ENCODE assay signal across 8 cellular contexts in the genomic region with DNA sequence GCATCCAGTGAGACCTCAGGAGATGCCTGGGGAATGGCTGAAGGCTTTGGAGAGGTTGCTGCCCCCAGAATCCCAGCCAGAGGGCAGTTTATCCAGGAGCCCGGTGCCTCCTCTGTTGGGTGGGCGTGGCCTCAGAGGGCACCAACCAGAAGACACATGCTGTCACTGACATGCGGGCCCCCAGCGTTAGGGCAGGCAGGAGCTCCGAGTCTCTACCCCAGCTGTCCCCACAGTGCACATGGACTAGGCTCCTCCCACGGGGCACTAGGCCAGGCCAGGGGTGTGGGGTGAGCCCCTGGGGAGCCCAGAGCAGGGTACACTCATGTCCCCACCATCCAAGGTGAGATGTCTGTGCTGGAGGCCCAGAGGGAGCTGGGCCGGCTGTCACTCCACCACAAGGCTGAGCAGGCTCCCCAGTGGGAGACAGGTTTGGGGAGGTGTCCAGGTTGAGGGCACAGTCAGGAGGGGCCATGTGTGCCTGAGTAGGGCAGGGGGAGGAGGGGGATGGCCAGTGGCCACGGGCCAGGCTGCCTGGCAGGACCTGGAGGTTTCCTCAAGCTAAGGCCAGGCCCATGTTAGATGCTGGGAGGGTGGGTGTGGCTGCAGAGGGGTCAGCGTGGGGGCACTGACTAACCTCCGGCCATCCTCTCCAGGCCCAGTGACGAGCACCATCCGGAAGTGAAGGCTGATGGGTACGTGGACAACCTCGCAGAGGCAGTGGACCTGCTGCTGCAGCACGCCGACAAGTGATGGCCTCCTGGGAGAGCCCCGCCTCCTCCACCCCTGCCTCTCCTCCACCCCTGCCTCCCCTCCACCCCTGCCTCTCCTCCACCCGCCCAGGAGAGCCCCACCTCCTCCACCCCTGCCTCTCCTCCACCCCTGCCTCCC.
A peak's percentile ranks its signal among the peaks of the same experiment; 100 is the strongest.
DNase-seq lines count a peak whose midpoint lies in the region; ATAC-seq and TF ChIP-seq lines count a peak whose summit lies in the region.

No MANE protein-coding gene starts in this region.

- peak overlapping the region; percentile 77 to 92 (median 88) for H3K27ac Mint-ChIP-seq in CD4-positive, alpha-beta memory T cell
- H3K27ac Mint-ChIP-seq in naive thymus-derived CD4-positive, alpha-beta T cell = peak overlapping the region; percentile 5 to 88 (median 83)

- POLR2A ChIA-PET in CD4-positive, alpha-beta memory T cell (lab: Charles Lee; ENCODE audit: partially characterized antibody) = interaction anchor here (1.1 to 2.8 kb wide), 11 partner anchors 8 to 128 kb away, joined by 3 to 16 read pairs (median 7); no protein-coding TSS in a partner anchor
- POLR2A ChIA-PET in naive thymus-derived CD4-positive, alpha-beta T cell (lab: Charles Lee) = interaction anchor here (2.1 kb wide), 1 partner anchor 129 kb away, joined by 9 read pairs; no protein-coding TSS in a partner anchor

- H3K4me1 Mint-ChIP-seq in CD4-positive, alpha-beta memory T cell = peaks cover 19 to 55% (median 34%) of the 10 kb centered on the region in 4 donors
- peaks cover 0 to 40% (median 30%) of the 10 kb centered on the region in 7 donors for H3K4me1 Mint-ChIP-seq in naive thymus-derived CD4-positive, alpha-beta T cell

- H3K27me3 Mint-ChIP-seq in CD4-positive, alpha-beta memory T cell = no peaks in the 10 kb centered on the region
- peaks cover 0 to 5% (median 0%) of the 10 kb centered on the region in 5 donors for H3K27me3 Mint-ChIP-seq in naive thymus-derived CD4-positive, alpha-beta T cell

- H3K4me3 ChIP-seq in CD4-positive, alpha-beta memory T cell (ENCODE audit: low read length in 2 of 2) = no peak overlapping the region
- no peak overlapping the region for H3K4me3 ChIP-seq in brain microvascular endothelial cell (ENCODE audit: low read depth, low read length)
- H3K4me3 ChIP-seq in naive thymus-derived CD4-positive, alpha-beta T cell (ENCODE audit: low read length) = no peak overlapping the region
- H3K4me3 ChIP-seq in suprapubic skin = no peak overlapping the region

- no peaks in the 10 kb centered on the region for H3K27me3 ChIP-seq in CD4-positive, alpha-beta memory T cell (ENCODE audit: insufficient read depth, low read length)
- H3K27me3 ChIP-seq in brain microvascular endothelial cell (replicated peaks) (no peaks in the 10 kb centered on the region), suprapubic skin (no peaks in the 10 kb centered on the region)
- no peaks in the 10 kb centered on the region for H3K27me3 ChIP-seq in naive thymus-derived CD4-positive, alpha-beta T cell (ENCODE audit: control insufficient read depth in 2 of 2, insufficient read depth in 2 of 2, low read length in 2 of 2)

- H3K36me3 Mint-ChIP-seq in CD4-positive, alpha-beta memory T cell = peaks cover 8 to 9% of the 10 kb centered on the region in 2 donors
- peaks cover 0 to 8% (median 0%) of the 10 kb centered on the region in 5 donors for H3K36me3 Mint-ChIP-seq in naive thymus-derived CD4-positive, alpha-beta T cell

- H3K4me3 Mint-ChIP-seq in CD4-positive, alpha-beta memory T cell = peak overlapping the region in 5 of 8 donors; percentile 59 to 80 (median 75)
- H3K4me3 Mint-ChIP-seq in naive thymus-derived CD4-positive, alpha-beta T cell = peak overlapping the region in 5 of 10 donors; percentile 29 to 62 (median 48)

- no peaks in the 10 kb centered on the region for H3K9me3 ChIP-seq in CD4-positive, alpha-beta memory T cell (ENCODE audit: control insufficient read depth in 1 of 2, low read length in 2 of 2)
- no peaks in the 10 kb centered on the region for H3K9me3 ChIP-seq in naive thymus-derived CD4-positive, alpha-beta T cell (ENCODE audit: control insufficient read depth in 2 of 3, low read length in 3 of 3)
- H3K9me3 ChIP-seq in suprapubic skin = no peaks in the 10 kb centered on the region

- TF ChIP-seq POLR2A in suprapubic skin (IDR thresholded peaks at IDR 0.05) = no peak

- DNase-seq in CD4-positive, alpha-beta memory T cell = peak in 4 of 5 donors; percentile 21 to 57 (median 28)
- peak; percentile 10 for DNase-seq in MV-4-11 (lab: John Stamatoyannopoulos, UW)
- peak; percentile 18 for DNase-seq in brain microvascular endothelial cell
- DNase-seq in naive thymus-derived CD4-positive, alpha-beta T cell = no peak
- no peak for DNase-seq in suprapubic skin (ENCODE audit: low spot score in 2 of 2)
- no peak for DNase-seq in NCI-H2196 (lab: John Stamatoyannopoulos, UW; ENCODE audit: unreplicated experiment)

- H3K27ac ChIP-seq in CD4-positive, alpha-beta memory T cell (ENCODE audit: low read depth, low read length) = peak overlapping the region; percentile 37
- H3K27ac ChIP-seq in brain microvascular endothelial cell (no peak overlapping the region), suprapubic skin (no peak overlapping the region)
- H3K27ac ChIP-seq in naive thymus-derived CD4-positive, alpha-beta T cell (ENCODE audit: low read depth, low read length) = peak overlapping the region; percentile 64

- ATAC-seq in naive thymus-derived CD4-positive, alpha-beta T cell = peak; percentile 39
- ATAC-seq in GM21619 (IDR thresholded peaks at IDR 0.05; ENCODE audit: unreplicated experiment) (no peak), HG03095 (IDR thresholded peaks at IDR 0.05; ENCODE audit: unreplicated experiment) (no peak)

- in situ Hi-C loops in brain microvascular endothelial cell (cut with HindIII; ENCODE audit: low pct_ligation_motif_present, low sequenced_read_pairs) = no loop called here

- WGBS in suprapubic skin = 42% methylated on average over 15 of the region's 18 CpGs

- intact Hi-C loops in CD4-positive, alpha-beta memory T cell (cut with micrococcal nuclease) = no loop called here
- intact Hi-C loops in naive thymus-derived CD4-positive, alpha-beta T cell (cut with micrococcal nuclease) = loop anchor here in 1 of 2 donors (5.0 kb wide), 1 partner anchor 129 kb away; a partner anchor contains a TSS

- CTCF ChIA-PET in CD4-positive, alpha-beta memory T cell (lab: Charles Lee; ENCODE audit: partially characterized antibody) = interaction anchor here (1.1 to 4.1 kb wide), 3 partner anchors 106 to 132 kb away, joined by 4 to 30 read pairs (median 7); no protein-coding TSS in a partner anchor
- CTCF ChIA-PET in naive thymus-derived CD4-positive, alpha-beta T cell (lab: Charles Lee) = interaction anchor here (0.7 to 0.9 kb wide), 2 partner anchors 55 to 84 kb away, joined by 3 to 4 read pairs; no protein-coding TSS in a partner anchor

- H3K36me3 ChIP-seq in CD4-positive, alpha-beta memory T cell (ENCODE audit: insufficient read depth, low read length) = no peaks in the 10 kb centered on the region
- no peaks in the 10 kb centered on the region for H3K36me3 ChIP-seq in brain microvascular endothelial cell (replicated peaks)
- H3K36me3 ChIP-seq in naive thymus-derived CD4-positive, alpha-beta T cell (ENCODE audit: control insufficient read depth in 2 of 3, insufficient read depth in 3 of 3, low read length in 3 of 3) = peaks cover 0 to 9% (median 0%) of the 10 kb centered on the region in 3 experiments
- H3K36me3 ChIP-seq in suprapubic skin = peaks cover 22% of the 10 kb centered on the region

- peaks cover 36% of the 10 kb centered on the region for H3K4me1 ChIP-seq in CD4-positive, alpha-beta memory T cell (ENCODE audit: insufficient read depth, low read length)
- H3K4me1 ChIP-seq in naive thymus-derived CD4-positive, alpha-beta T cell (ENCODE audit: control insufficient read depth in 2 of 2, insufficient read depth in 2 of 2, low read length in 2 of 2) = peaks cover 16 to 25% of the 10 kb centered on the region in 2 donors
- H3K4me1 ChIP-seq in suprapubic skin = peaks cover 18% of the 10 kb centered on the region

- TF ChIP-seq CTCF in brain microvascular endothelial cell (IDR thresholded peaks at IDR 0.05; ENCODE audit: low read depth, low read length, missing control alignments) = no peak
- no peak for TF ChIP-seq CTCF in suprapubic skin (IDR thresholded peaks at IDR 0.05)

- TF ChIP-seq EP300 in suprapubic skin (IDR thresholded peaks at IDR 0.05) = no peak

- H3K9me3 Mint-ChIP-seq in CD4-positive, alpha-beta memory T cell = peaks cover 0 to 2% (median 0%) of the 10 kb centered on the region in 8 donors
- peaks cover 0 to 2% (median 0%) of the 10 kb centered on the region in 11 donors for H3K9me3 Mint-ChIP-seq in naive thymus-derived CD4-positive, alpha-beta T cell

Comparison
In these comparisons a context has a peak if more than half of its experiments do, and no peak if none do; other contexts are left out.
1. DNase-seq: peak in CD4-positive, alpha-beta memory T cell (4 of 5), MV-4-11 (single experiment) and brain microvascular endothelial cell (single experiment); none in naive thymus-derived CD4-positive, alpha-beta T cell (0 of 9), suprapubic skin (0 of 2) and NCI-H2196 (single experiment).
2. H3K27ac ChIP-seq: peak in CD4-positive, alpha-beta memory T cell (single experiment) and naive thymus-derived CD4-positive, alpha-beta T cell (single experiment); none in brain microvascular endothelial cell (single experiment) and suprapubic skin (single experiment).